1 cellular context compared by ENCODE assay signal in the genomic region with DNA sequence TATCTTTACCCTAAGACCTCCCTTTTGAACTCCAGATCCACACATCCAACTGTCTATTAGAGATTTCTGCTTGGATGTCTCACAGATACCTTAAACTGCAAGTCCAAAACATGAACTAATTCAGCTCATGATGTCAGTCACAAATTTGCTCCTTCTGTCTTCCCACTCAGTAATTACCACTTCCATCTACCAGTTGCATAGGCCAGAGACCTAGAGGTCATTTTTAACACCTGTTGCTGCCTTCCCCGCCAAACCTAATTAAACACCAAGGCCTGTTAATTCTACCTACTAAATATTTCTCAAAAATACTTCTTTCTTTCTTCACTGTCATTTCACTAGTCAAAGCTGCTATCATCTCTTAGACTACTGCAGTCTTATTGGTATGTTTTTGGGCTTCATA.
TF ChIP-seq lines count a peak whose summit lies in the region.

No MANE protein-coding gene starts in this region.

TF ChIP-seq in HepG2, 621 proteins besides CTCF, POLR2A, EP300 and RAD21:
- TF ChIP-seq ZNF121 (CRISPR knock-in tag; IDR thresholded peaks at IDR 0.05) = no peak
